In the genomic region with DNA sequence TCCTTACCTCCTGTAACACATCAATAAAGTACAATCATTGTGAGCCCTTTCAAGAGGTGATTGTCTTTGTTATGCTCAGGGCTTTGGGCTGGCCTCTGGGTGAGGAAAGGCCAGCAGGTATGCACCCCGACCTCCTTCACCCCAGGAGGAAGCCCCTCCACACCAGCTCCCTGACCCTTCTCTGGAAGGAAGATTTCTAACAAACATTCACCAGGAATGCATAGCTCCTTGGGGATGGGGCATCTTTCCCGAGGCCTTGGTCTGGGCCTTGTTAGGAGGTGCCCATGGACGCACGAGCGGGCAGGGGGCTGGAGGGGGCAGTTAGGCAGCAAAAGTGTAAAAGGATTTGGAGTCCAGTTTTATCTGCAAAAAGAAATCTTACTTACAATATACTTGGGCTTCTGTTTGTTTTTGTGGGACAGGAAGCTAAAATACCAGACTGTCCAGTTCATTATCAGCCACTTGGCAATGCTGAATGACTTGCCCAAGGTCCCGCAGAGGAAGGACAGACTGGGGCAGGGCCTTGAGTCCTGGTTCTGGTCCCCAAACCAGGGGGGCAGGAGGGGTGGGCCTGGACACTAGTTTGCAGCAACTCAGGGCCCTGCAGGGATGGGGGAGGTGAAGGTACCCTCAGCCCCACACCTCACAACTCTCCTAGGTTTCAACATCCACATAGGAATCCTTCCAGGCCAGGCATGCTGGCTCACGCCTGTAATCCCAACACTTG, we compare ENCODE assay signal across 10 cellular contexts. TPM values are rescaled to one million over a fixed set of nuclear protein-coding genes. Genes with fewer than 3 reads are reported as not detected.
DNase-seq lines count a peak whose midpoint lies in the region; ATAC-seq, FAIRE-seq and TF ChIP-seq lines count a peak whose summit lies in the region.
"Had no signal": no experiment of that assay in that cellular context is flagged by ENCODE, and none has a peak within 500 bp of the region (broad histone marks: within the 10 kb centered on the region; RNA-seq: fewer than 3 reads in every experiment).

No MANE protein-coding gene starts in this region.

- 74% methylated on average over 7 of the region's 7 CpGs for WGBS in GM12878 (ENCODE audit: insufficient coverage, insufficient replicate concordance, low lambda C conversion rate, missing lambda C conversion rate)

- no peak for TF ChIP-seq EP300 in GM12878 (IDR thresholded peaks at IDR 0.05; ENCODE audit: borderline replicate concordance in 1 of 2, control insufficient read depth in 1 of 2, low read depth in 2 of 2, low read length in 2 of 2)

- RAD21 ChIA-PET in GM12878 (lab: Charles Lee; ENCODE audit: unreplicated experiment) = interaction anchor here (4.1 to 8.3 kb wide), 2 partner anchors 10 to 30 kb away, joined by 82 to 166 read pairs; a partner anchor contains a TSS

- H3K36me3 Mint-ChIP-seq in stimulated activated naive CD8-positive, alpha-beta T cell treated with anti-CD3 and anti-CD28 coated beads, Interleukin-15, Interleukin-2, amounts not matched to agents 100 ng/mL and 50 ng/mL, for 24 hours (ENCODE audit: low read depth) = peaks cover 34% of the 10 kb centered on the region

- no TSS peak for BruUV-seq in GM12878 (replicated peaks; lab: Mats Ljungman, UMichigan)

- CTCF ChIA-PET in GM12878 (lab: Yijun Ruan, JAX) = interaction anchor here (0.9 to 8.1 kb wide), 7 partner anchors 9 to 197 kb away, joined by 3 to 289 read pairs (median 5); no protein-coding TSS in a partner anchor

- peaks cover 17% of the 10 kb centered on the region for H3K4me1 ChIP-seq in GM12878 (ENCODE audit: control insufficient read depth, insufficient read depth, low read length)
- peaks cover 51% of the 10 kb centered on the region for H3K4me1 ChIP-seq in vagina

- H3K4me3 Mint-ChIP-seq in stimulated activated naive CD8-positive, alpha-beta T cell treated with anti-CD3 and anti-CD28 coated beads, Interleukin-15, Interleukin-2, amounts not matched to agents 100 ng/mL and 50 ng/mL, for 24 hours = no peak overlapping the region

- H3K27me3 ChIP-seq in GM12878 (replicated peaks in 1 of 2; ENCODE audit: control insufficient read depth in 2 of 2, insufficient read depth in 2 of 2, low read length in 1 of 2) = no peaks in the 10 kb centered on the region
- no peaks in the 10 kb centered on the region for H3K27me3 ChIP-seq in vagina
- H3K27me3 ChIP-seq: thyroid gland had no signal

- in situ Hi-C loops in GM12878 (cut with MboI) = no loop called here

- peaks cover 25% of the 10 kb centered on the region for H3K79me2 ChIP-seq in GM12878 (ENCODE audit: control insufficient read depth, insufficient read depth, low read length)

- POLR2A ChIA-PET in GM12878 (lab: Charles Lee) = interaction anchor here (0.6 to 3.6 kb wide), 3 partner anchors 9 to 64 kb away, joined by 4 to 35 read pairs (median 5); a partner anchor contains a TSS

- TF ChIP-seq CTCF in GM12878 (IDR thresholded peaks at IDR 0.05 in 2 of 3, conservative IDR thresholded peaks at IDR 0.05 in 1 of 3; ENCODE audit: control insufficient read depth in 2 of 3, extremely low read depth in 1 of 3, insufficient read depth in 1 of 3, low read depth in 3 of 3, low read length in 3 of 3) = no peak
- TF ChIP-seq CTCF in vagina (IDR thresholded peaks at IDR 0.05) = no peak

- H2AFZ ChIP-seq in GM12878 (ENCODE audit: control insufficient read depth, low read depth, low read length) = no peak overlapping the region

- DNase-seq in stimulated activated naive CD8-positive, alpha-beta T cell treated with anti-CD3 and anti-CD28 coated beads, Interleukin-15, Interleukin-2, amounts not matched to agents 100 U/mL and 50 U/mL, for 24 hours = no peak
- DNase-seq in GM12878 (ENCODE audit: low read depth, low spot score) = no peak
- peak; percentile 73 for DNase-seq in mesenteric fat pad (ENCODE audit: low spot score)
- peak in 1 of 2 donors; percentile 87 for DNase-seq in vagina (ENCODE audit: extremely low spot score in 2 of 2)
- DNase-seq in CD1c-positive myeloid dendritic cell (ENCODE audit: extremely low spot score) = no peak
- DNase-seq in occipital lobe (lab: John Stamatoyannopoulos, UW) = no peak
- no peak for DNase-seq in SK-N-DZ (ENCODE audit: low spot score)
- DNase-seq: stimulated activated CD4-positive, alpha-beta T cell treated with anti-CD3 and anti-CD28 coated beads, Interleukin-2, amount 100 ng/mL, for 24 hours; thyroid gland had no signal

- peaks cover 3% of the 10 kb centered on the region; the same call in 1 of the 2 replicates for H4K20me1 ChIP-seq in GM12878 (ENCODE audit: control insufficient read depth, insufficient read depth)

- intact Hi-C loops in GM12878 (cut with micrococcal nuclease; ENCODE audit: unreplicated experiment) (no loop called here), vagina (cut with DNase I) (loop anchor here (5.0 to 10.0 kb wide), 2 partner anchors 32 to 200 kb away; no protein-coding TSS in a partner anchor)

- peak; percentile 40; the same call in 1 of the 2 replicates for TF ChIP-seq POLR2A in GM12878 (IDR thresholded peaks at IDR 0.05; ENCODE audit: low read depth, low read length)
- TF ChIP-seq POLR2A in vagina (IDR thresholded peaks at IDR 0.05) = no peak

- ATAC-seq in stimulated activated naive CD8-positive, alpha-beta T cell treated with anti-CD3 and anti-CD28 coated beads, Interleukin-15, Interleukin-2, amounts not matched to agents 100 U/mL and 50 U/mL, for 24 hours = no peak
- no peak for ATAC-seq in GM12878

- H3K9ac ChIP-seq in GM12878 (ENCODE audit: control insufficient read depth, insufficient read depth, low read length) = no peak overlapping the region

- no peak for TF ChIP-seq RAD21 in GM12878 (IDR thresholded peaks at IDR 0.05; ENCODE audit: insufficient read depth, low read depth, low read length)

- no peaks in the 10 kb centered on the region for H3K27me3 Mint-ChIP-seq in stimulated activated naive CD8-positive, alpha-beta T cell treated with anti-CD3 and anti-CD28 coated beads, Interleukin-15, Interleukin-2, amounts not matched to agents 100 ng/mL and 50 ng/mL, for 24 hours

- peaks cover 45% of the 10 kb centered on the region for H3K4me1 Mint-ChIP-seq in stimulated activated naive CD8-positive, alpha-beta T cell treated with anti-CD3 and anti-CD28 coated beads, Interleukin-15, Interleukin-2, amounts not matched to agents 100 ng/mL and 50 ng/mL, for 24 hours (ENCODE audit: low read depth)

- SMC1A ChIA-PET in GM12878 (lab: Charles Lee; ENCODE audit: uncharacterized antibody, unreplicated experiment) = interaction anchor here (0.8 to 4.7 kb wide), 5 partner anchors 9 to 200 kb away, joined by 3 to 128 read pairs (median 3); no protein-coding TSS in a partner anchor

- H3K4me2 ChIP-seq in GM12878 (ENCODE audit: control insufficient read depth, insufficient read depth) = no peak overlapping the region

- H3K9me3 ChIP-seq in GM12878 (replicated peaks; ENCODE audit: control insufficient read depth, insufficient read depth, low read length) = no peaks in the 10 kb centered on the region
- H3K9me3 ChIP-seq in vagina = no peaks in the 10 kb centered on the region
- H3K9me3 ChIP-seq: thyroid gland had no signal

- H3K36me3 ChIP-seq in GM12878 (ENCODE audit: control insufficient read depth in 2 of 2, insufficient read depth in 2 of 2, low read length in 1 of 2) (peaks cover 33 to 41% of the 10 kb centered on the region in 2 experiments; a peak in 3 of 4 replicates), vagina (peaks cover 3 to 47% of the 10 kb centered on the region in 2 donors)

- H3K4me3 ChIP-seq in GM12878 (no peak overlapping the region), vagina (no peak overlapping the region)
- H3K4me3 ChIP-seq: thyroid gland had no signal

- H3K27ac ChIP-seq in GM12878 (ENCODE audit: control insufficient read depth, insufficient read depth) = no peak overlapping the region
- peak overlapping the region; percentile 71 for H3K27ac ChIP-seq in vagina

- no peaks in the 10 kb centered on the region for H3K9me3 Mint-ChIP-seq in stimulated activated naive CD8-positive, alpha-beta T cell treated with anti-CD3 and anti-CD28 coated beads, Interleukin-15, Interleukin-2, amounts not matched to agents 100 ng/mL and 50 ng/mL, for 24 hours

- FAIRE-seq in GM12878 (lab: Jason Lieb, UNC) = no peak

- H3K27ac Mint-ChIP-seq in stimulated activated naive CD8-positive, alpha-beta T cell treated with anti-CD3 and anti-CD28 coated beads, Interleukin-15, Interleukin-2, amounts not matched to agents 100 ng/mL and 50 ng/mL, for 24 hours = peak overlapping the region; percentile 8

RNA-seq across cellular contexts. Expression of a gene that starts 10.1 kb away (rescaled TPM):
- 50.7 and 64.9 TPM in 2 replicates for total RNA-seq in GM12878 (2013; cell fraction: nucleolus; rRNA removed)
- total RNA-seq in GM12878 (2014; rRNA removed) (19.0 and 23.0 TPM in 2 replicates), GM12878 (2014; rRNA removed; fragmentation: Illumina TruSeq; extraction: Trizol) (9.3 and 10.9 TPM in 2 replicates), GM12878 (2021) (25.1 and 27.0 TPM in 2 replicates), mesenteric fat pad (34.2 TPM), vagina (51.6 TPM), occipital lobe (0.47 TPM)
- polyA plus RNA-seq in GM12878 (2011; ENCODE audit: low read depth) = 5.7 TPM
- polyA plus RNA-seq in GM12878 (2011; rRNA removed) (10.4 and 19.2 TPM in 2 replicates), GM12878 (2014; fragmentation: Illumina TruSeq; extraction: Trizol) (2.0 and 9.0 TPM in 2 replicates), GM12878 (2014; fragmentation: Nextera tagmentation; extraction: Ambion mirVana) (under 1 TPM; 0.35 to 0.88 TPM), GM12878 (2014; rRNA removed) (27.8 and 30.2 TPM in 2 replicates), GM12878 (2016; fragmentation: Nextera tagmentation; extraction: Ambion mirVana) (10 to 100 TPM; 11.7 to 15.9 TPM)
- polyA plus RNA-seq in GM12878 (2011; cell fraction: cytosol; rRNA removed) = 24.2 and 34.5 TPM in 2 replicates
- polyA plus RNA-seq in GM12878 (2011; cell fraction: nucleus; rRNA removed) = 152 and 154 TPM in 2 replicates
- polyA plus RNA-seq in GM12878 (2012) = 17.6 and 23.4 TPM in 2 replicates
- 27.5 and 57.4 TPM in 2 replicates for polyA minus RNA-seq in GM12878 (2011; rRNA and poly(A)+ RNA removed)
- polyA minus RNA-seq in GM12878 (2011; cell fraction: cytosol; rRNA and poly(A)+ RNA removed) = 15.6 and 17.7 TPM in 2 replicates
- 52.6 and 80.8 TPM in 2 replicates for polyA minus RNA-seq in GM12878 (2011; cell fraction: nucleus; rRNA and poly(A)+ RNA removed)
- 0.95 and 1.2 TPM in 2 replicates for polyA plus RNA-seq in SK-N-DZ (2014; cell fraction: cytosol; rRNA removed)
- polyA plus RNA-seq in SK-N-DZ (2014; cell fraction: nucleus; rRNA removed) = 1.9 and 2.5 TPM in 2 replicates

RNA-seq across cellular contexts. Expression of a gene that starts 30.1 kb away (rescaled TPM):
- 98.4 and 100 TPM in 2 replicates for total RNA-seq in GM12878 (2013; cell fraction: nucleolus; rRNA removed)
- 51.8 and 57.8 TPM in 2 replicates for total RNA-seq in GM12878 (2014; rRNA removed)
- total RNA-seq in GM12878 (2014; rRNA removed; fragmentation: Illumina TruSeq; extraction: Trizol) = 53.9 and 56.4 TPM in 2 replicates
- 48.6 and 49.7 TPM in 2 replicates for total RNA-seq in GM12878 (2021)
- polyA plus RNA-seq in GM12878 (2011; ENCODE audit: low read depth) = 21.0 TPM
- polyA plus RNA-seq in GM12878 (2011; rRNA removed) = 70.7 and 75.8 TPM in 2 replicates
- polyA plus RNA-seq in GM12878 (2011; cell fraction: cytosol; rRNA removed) = 42.7 and 57.1 TPM in 2 replicates
- polyA plus RNA-seq in GM12878 (2011; cell fraction: nucleus; rRNA removed) = 40.8 and 43.5 TPM in 2 replicates
- polyA plus RNA-seq in GM12878 (2012) = 30.5 and 33.8 TPM in 2 replicates
- 72.2 and 89.4 TPM in 2 replicates for polyA plus RNA-seq in GM12878 (2014; fragmentation: Illumina TruSeq; extraction: Trizol)
- 10 to 100 TPM; 30.8 to 33.3 TPM for polyA plus RNA-seq in GM12878 (2014; fragmentation: Nextera tagmentation; extraction: Ambion mirVana)
- polyA plus RNA-seq in GM12878 (2014; rRNA removed) = 56.3 and 62.4 TPM in 2 replicates
- 10 to 100 TPM; 74.7 to 75.0 TPM for polyA plus RNA-seq in GM12878 (2016; fragmentation: Nextera tagmentation; extraction: Ambion mirVana)
- 19.6 and 26.3 TPM in 2 replicates for polyA minus RNA-seq in GM12878 (2011; rRNA and poly(A)+ RNA removed)
- polyA minus RNA-seq in GM12878 (2011; cell fraction: cytosol; rRNA and poly(A)+ RNA removed) = 14.3 and 17.0 TPM in 2 replicates
- 19.1 and 32.1 TPM in 2 replicates for polyA minus RNA-seq in GM12878 (2011; cell fraction: nucleus; rRNA and poly(A)+ RNA removed)
- total RNA-seq in mesenteric fat pad = 43.4 TPM
- 54.5 TPM for total RNA-seq in vagina
- total RNA-seq in occipital lobe = 106 TPM
- polyA plus RNA-seq in SK-N-DZ (2014; cell fraction: cytosol; rRNA removed) = 105 and 117 TPM in 2 replicates
- 63.0 and 96.6 TPM in 2 replicates for polyA plus RNA-seq in SK-N-DZ (2014; cell fraction: nucleus; rRNA removed)
